In genomic region chr12:49511410-49511809, GRCh38 we compare ENCODE assay signal across 19 cellular contexts. TPM values are rescaled to one million over a fixed set of nuclear protein-coding genes. Genes with fewer than 3 reads are reported as not detected.
DNase-seq lines count a peak whose midpoint lies in the region; ATAC-seq, FAIRE-seq and TF ChIP-seq lines count a peak whose summit lies in the region.
"Had no signal": no experiment of that assay in that cellular context is flagged by ENCODE, and none has a peak within 500 bp of the region (broad histone marks: within the 10 kb centered on the region; RNA-seq: fewer than 3 reads in every experiment).

No MANE protein-coding gene starts in this region.

- BruUV-seq in mammary epithelial cell (replicated peaks; lab: Mats Ljungman, UMichigan), result no TSS peak
- BruUV-seq in MCF 10A (replicated peaks; lab: Mats Ljungman, UMichigan), result no TSS peak

- FAIRE-seq in astrocyte (lab: Jason Lieb, UNC), result no peak
- FAIRE-seq: RCC 7860 had no signal

- H3K27ac ChIP-seq in mammary epithelial cell (ENCODE audit: insufficient read depth, low read depth, low read length), result peak overlapping the region; percentile 43
- H3K27ac ChIP-seq in KMS-11, result no peak overlapping the region
- H3K27ac ChIP-seq in astrocyte (ENCODE audit: low read depth, low read length), result no peak overlapping the region
- H3K27ac ChIP-seq in trophoblast cell (ENCODE audit: low read depth, low read length), result no peak overlapping the region
- H3K27ac ChIP-seq in lower lobe of right lung, result no peak overlapping the region

- H2BK120ac ChIP-seq in trophoblast cell (ENCODE audit: insufficient read depth, low read length, poor library complexity), result no peak overlapping the region

- CTCF ChIA-PET in mammary epithelial cell (lab: Charles Lee; ENCODE audit: low non-redundant PET), result interaction anchor here (0.5 to 0.8 kb wide), 3 partner anchors 152 to 188 kb away, joined by 3 read pairs; partner anchors contain the start of gene TROAP
- CTCF ChIA-PET in MCF 10A (lab: Yijun Ruan, JAX), result interaction anchor here (0.6 to 14.9 kb wide), 10 partner anchors 41 to 227 kb away, joined by 3 to 288 read pairs (median 6); partner anchors contain the start of genes DNAJC22 and SPATS2

- H4K12ac ChIP-seq in trophoblast cell (ENCODE audit: low read depth, low read length), result no peak overlapping the region

- no peak overlapping the region for H3K4ac ChIP-seq in trophoblast cell (ENCODE audit: low read depth, low read length)

- H3K4me1 ChIP-seq in mammary epithelial cell (ENCODE audit: insufficient read depth, low read length) (peaks cover 32% of the 10 kb centered on the region), KMS-11 (ENCODE audit: low read depth, poor library complexity, severe bottlenecking) (peaks cover 49% of the 10 kb centered on the region), astrocyte (ENCODE audit: insufficient read depth, low read length) (peaks cover 25% of the 10 kb centered on the region), trophoblast cell (ENCODE audit: control insufficient read depth in 1 of 2, insufficient read depth in 2 of 2, low read length in 2 of 2) (no peaks in the 10 kb centered on the region), lower lobe of right lung (no peaks in the 10 kb centered on the region)

- H3K23ac ChIP-seq in trophoblast cell (ENCODE audit: low read length), result no peak overlapping the region

- no peak overlapping the region for H3K4me2 ChIP-seq in mammary epithelial cell (ENCODE audit: insufficient read depth, low read depth, low read length)
- peak overlapping the region; percentile 14; the same call in 1 of the 2 replicates for H3K4me2 ChIP-seq in KMS-11
- no peak overlapping the region for H3K4me2 ChIP-seq in astrocyte (ENCODE audit: low read length)
- H3K4me2 ChIP-seq in trophoblast cell (ENCODE audit: low read length), result no peak overlapping the region

- H3K9me3 Mint-ChIP-seq in MCF 10A (ENCODE audit: unreplicated experiment) (no peaks in the 10 kb centered on the region), astrocyte (ENCODE audit: unreplicated experiment) (no peaks in the 10 kb centered on the region)
- H3K9me3 Mint-ChIP-seq: CD8-positive, alpha-beta T cell had no signal

- POLR2A ChIA-PET in MCF 10A (lab: Yijun Ruan, JAX), result interaction anchor here (0.9 to 2.1 kb wide), 2 partner anchors 145 to 153 kb away, joined by 5 to 8 read pairs; partner anchors contain the start of gene SPATS2

- intact Hi-C loops in mammary epithelial cell (cut with micrococcal nuclease), result no loop called here
- intact Hi-C loops in MCF 10A (cut with micrococcal nuclease), result no loop called here
- intact Hi-C loops in lower lobe of right lung (cut with DNase I), result no loop called here

- H3K9me3 ChIP-seq in mammary epithelial cell (replicated peaks; ENCODE audit: insufficient read depth, low read length) (peaks cover 4% of the 10 kb centered on the region), astrocyte (ENCODE audit: insufficient read depth, low read depth, low read length) (no peaks in the 10 kb centered on the region), trophoblast cell (ENCODE audit: insufficient read depth, low read depth, low read length) (no peaks in the 10 kb centered on the region), lower lobe of right lung (no peaks in the 10 kb centered on the region)

- H3K27ac Mint-ChIP-seq in MCF 10A (ENCODE audit: low read depth, unreplicated experiment), result no peak overlapping the region
- no peak overlapping the region for H3K27ac Mint-ChIP-seq in astrocyte (ENCODE audit: unreplicated experiment)
- H3K27ac Mint-ChIP-seq: B cell; CD8-positive, alpha-beta T cell had no signal

- H3K14ac ChIP-seq in trophoblast cell (ENCODE audit: low read length), result no peak overlapping the region

- H3K4me3 Mint-ChIP-seq in MCF 10A (ENCODE audit: unreplicated experiment) (no peak overlapping the region), astrocyte (ENCODE audit: unreplicated experiment) (no peak overlapping the region)
- H3K4me3 Mint-ChIP-seq: B cell; CD8-positive, alpha-beta T cell had no signal

- peaks cover 2% of the 10 kb centered on the region for H3K36me3 Mint-ChIP-seq in MCF 10A (ENCODE audit: insufficient read depth, unreplicated experiment)
- H3K36me3 Mint-ChIP-seq in astrocyte (ENCODE audit: low read depth, unreplicated experiment), result peaks cover 2% of the 10 kb centered on the region
- H3K36me3 Mint-ChIP-seq: CD8-positive, alpha-beta T cell had no signal

- no peak overlapping the region for H3K18ac ChIP-seq in trophoblast cell (ENCODE audit: low read length)

- no peak overlapping the region for H3K9ac ChIP-seq in mammary epithelial cell (ENCODE audit: insufficient read depth, low read length)
- H3K9ac ChIP-seq in KMS-11, result no peak overlapping the region
- no peak overlapping the region for H3K9ac ChIP-seq in astrocyte (ENCODE audit: low read length)
- no peak overlapping the region for H3K9ac ChIP-seq in trophoblast cell (ENCODE audit: low read length)

- ATAC-seq in GM18909 (IDR thresholded peaks at IDR 0.05; ENCODE audit: poor library complexity, unreplicated experiment), result no peak
- no peak for ATAC-seq in lower lobe of right lung
- no peak for ATAC-seq in HG03432 (IDR thresholded peaks at IDR 0.05; ENCODE audit: unreplicated experiment)
- ATAC-seq: CD8-positive, alpha-beta T cell had no signal

- TF ChIP-seq CTCF in mammary epithelial cell (conservative IDR thresholded peaks at IDR 0.05 in 1 of 2, IDR thresholded peaks at IDR 0.05 in 1 of 2; ENCODE audit: extremely low read depth in 1 of 2, insufficient read depth in 1 of 2, low read depth in 1 of 2, low read length in 2 of 2) (no peak), MCF 10A (IDR thresholded peaks at IDR 0.05; ENCODE audit: unreplicated experiment) (no peak), KMS-11 (conservative IDR thresholded peaks at IDR 0.05; ENCODE audit: low read depth, low read length) (no peak), astrocyte (IDR thresholded peaks at IDR 0.05; ENCODE audit: insufficient read depth, low read depth, low read length) (no peak), lower lobe of right lung (IDR thresholded peaks at IDR 0.05) (no peak)

- H3K4me1 Mint-ChIP-seq in MCF 10A (ENCODE audit: insufficient read depth, unreplicated experiment) (peaks cover 15% of the 10 kb centered on the region), astrocyte (ENCODE audit: low read depth, unreplicated experiment) (peaks cover 17% of the 10 kb centered on the region)
- H3K4me1 Mint-ChIP-seq: B cell had no signal

- no peak overlapping the region for H2BK5ac ChIP-seq in trophoblast cell (ENCODE audit: low read depth, low read length, poor library complexity)

- dilution Hi-C loops in mammary epithelial cell (cut with HindIII; ENCODE audit: low sequenced_read_pairs), result loop anchor here (5.0 kb wide), 2 partner anchors 46 to 154 kb away; no protein-coding TSS in a partner anchor

- no peak overlapping the region for H3K4me3 ChIP-seq in mammary epithelial cell (replicated peaks in 1 of 3; ENCODE audit: insufficient read depth in 1 of 3, low read depth in 2 of 3, low read length in 3 of 3)
- H3K4me3 ChIP-seq in KMS-11 (IDR thresholded peaks at IDR 0.05; ENCODE audit: insufficient read depth, low read depth, low read length), result no peak overlapping the region
- H3K4me3 ChIP-seq in astrocyte (ENCODE audit: insufficient read depth, low read depth, low read length), result no peak overlapping the region
- no peak overlapping the region for H3K4me3 ChIP-seq in trophoblast cell (ENCODE audit: low read depth, low read length)
- no peak overlapping the region for H3K4me3 ChIP-seq in lower lobe of right lung

- no peaks in the 10 kb centered on the region for H3K27me3 Mint-ChIP-seq in MCF 10A (ENCODE audit: insufficient read depth, unreplicated experiment)
- H3K27me3 Mint-ChIP-seq in astrocyte (ENCODE audit: low read depth, unreplicated experiment), result no peaks in the 10 kb centered on the region
- H3K27me3 Mint-ChIP-seq: B cell had no signal

- H4K8ac ChIP-seq in trophoblast cell (ENCODE audit: low read depth, low read length), result no peak overlapping the region

- peak; percentile 84 for DNase-seq in mammary epithelial cell
- DNase-seq in MCF 10A (ENCODE audit: unreplicated experiment), result no peak
- DNase-seq in astrocyte (ENCODE audit: low read depth), result peak; percentile 20
- peak; percentile 26 to 59 for DNase-seq in trophoblast cell
- no peak for DNase-seq in lower lobe of right lung
- DNase-seq: CD8-positive, alpha-beta T cell; DMS153; KG1; MM.1S; NCI-H1105 treated with DMSO at 0.1 percent for 48 hours; NCI-H187; NCI-H510A; NCI-H82; SIG-M5 had no signal

- H3K36me3 ChIP-seq in mammary epithelial cell (ENCODE audit: insufficient read depth, low read length) (no peaks in the 10 kb centered on the region), KMS-11 (ENCODE audit: insufficient read depth) (no peaks in the 10 kb centered on the region), astrocyte (ENCODE audit: insufficient read depth, low read length) (no peaks in the 10 kb centered on the region), trophoblast cell (ENCODE audit: control insufficient read depth in 1 of 2, insufficient read depth in 2 of 2, low read length in 2 of 2) (peaks cover 2 to 5% of the 10 kb centered on the region in 2 experiments), lower lobe of right lung (peaks cover 3% of the 10 kb centered on the region)

- H2BK12ac ChIP-seq in trophoblast cell (ENCODE audit: low read length), result no peak overlapping the region

- H3K27me3 ChIP-seq in mammary epithelial cell (ENCODE audit: insufficient read depth, low read length) (no peaks in the 10 kb centered on the region), KMS-11 (ENCODE audit: insufficient read depth, low read depth) (no peaks in the 10 kb centered on the region), astrocyte (ENCODE audit: insufficient read depth, low read length) (no peaks in the 10 kb centered on the region), trophoblast cell (ENCODE audit: insufficient read depth, low read length) (no peaks in the 10 kb centered on the region), lower lobe of right lung (ENCODE audit: low read depth) (no peaks in the 10 kb centered on the region)

- no peaks in the 10 kb centered on the region for H3K79me1 ChIP-seq in trophoblast cell (ENCODE audit: low read length)

- H2AK5ac ChIP-seq in trophoblast cell (ENCODE audit: low read length), result no peak overlapping the region

- H3K79me2 ChIP-seq in mammary epithelial cell (ENCODE audit: insufficient read depth, low read length), result no peaks in the 10 kb centered on the region
- no peaks in the 10 kb centered on the region for H3K79me2 ChIP-seq in KMS-11 (ENCODE audit: insufficient read depth, low read depth)
- H3K79me2 ChIP-seq in astrocyte (ENCODE audit: insufficient read depth, low read length), result no peaks in the 10 kb centered on the region
- H3K79me2 ChIP-seq in trophoblast cell (ENCODE audit: control insufficient read depth, insufficient read depth, low read length, poor library complexity), result no peaks in the 10 kb centered on the region

- no peak overlapping the region for H4K91ac ChIP-seq in trophoblast cell (ENCODE audit: low read depth, low read length)

- H2AFZ ChIP-seq in mammary epithelial cell (ENCODE audit: low read depth, low read length), result no peak overlapping the region
- no peak overlapping the region for H2AFZ ChIP-seq in KMS-11 (ENCODE audit: low read depth)
- H2AFZ ChIP-seq in astrocyte (ENCODE audit: low read depth, low read length), result no peak overlapping the region
- no peak overlapping the region for H2AFZ ChIP-seq in trophoblast cell (ENCODE audit: insufficient read depth, low read length, poor library complexity)

- in situ Hi-C loops in mammary epithelial cell (cut with MboI; ENCODE audit: low sequenced_read_pairs in 2 of 2), result loop anchor here in 1 of 2 donors (10.0 kb wide), 1 partner anchor 177 kb away; the partner anchor contains the start of gene C1QL4

- H4K20me1 ChIP-seq in mammary epithelial cell (ENCODE audit: insufficient read depth, low read length) (no peaks in the 10 kb centered on the region), KMS-11 (ENCODE audit: insufficient read depth) (no peaks in the 10 kb centered on the region), astrocyte (ENCODE audit: insufficient read depth, low read length) (no peaks in the 10 kb centered on the region)

RNA-seq across cellular contexts. Expression of gene KCNH3, which starts 27.4 kb away (rescaled TPM):
- total RNA-seq in mammary epithelial cell (1 to 10 TPM in 1 of 2 donors, under 1 TPM in 1; under 0.01 to 1.2 TPM), MCF 10A (2022) (not detected in 2 replicates), astrocyte (0.14 TPM in 1 of 2 replicates, not detected in the other), lower lobe of right lung (2.3 TPM)
- 0.08 TPM for polyA plus RNA-seq in mammary epithelial cell
- not detected for polyA minus RNA-seq in mammary epithelial cell
- polyA plus RNA-seq in trophoblast cell (2013), result 0.01 TPM in 1 of 2 replicates, not detected in the other

RNA-seq across cellular contexts. Expression of gene MCRS1, which starts 56.5 kb away (rescaled TPM):
- 10 to 100 TPM; 43.8 to 59.5 TPM for total RNA-seq in mammary epithelial cell
- polyA plus RNA-seq in mammary epithelial cell, result 68.9 TPM
- 38.1 TPM for polyA minus RNA-seq in mammary epithelial cell
- total RNA-seq in MCF 10A (2022), result 34.3 and 58.7 TPM in 2 replicates
- 41.3 and 45.2 TPM in 2 replicates for total RNA-seq in astrocyte
- 39.0 and 41.3 TPM in 2 replicates for polyA plus RNA-seq in trophoblast cell (2013)
- total RNA-seq in lower lobe of right lung, result 50.0 TPM

Comparison
In these comparisons a context has a peak if more than half of its experiments do, and no peak if none do; other contexts are left out.
1. DNase-seq: peak in mammary epithelial cell (single experiment), astrocyte (single experiment) and trophoblast cell (2 of 2); none in MCF 10A (single experiment) and lower lobe of right lung (single experiment).